8 cellular contexts compared by ENCODE assay signal in the genomic region with DNA sequence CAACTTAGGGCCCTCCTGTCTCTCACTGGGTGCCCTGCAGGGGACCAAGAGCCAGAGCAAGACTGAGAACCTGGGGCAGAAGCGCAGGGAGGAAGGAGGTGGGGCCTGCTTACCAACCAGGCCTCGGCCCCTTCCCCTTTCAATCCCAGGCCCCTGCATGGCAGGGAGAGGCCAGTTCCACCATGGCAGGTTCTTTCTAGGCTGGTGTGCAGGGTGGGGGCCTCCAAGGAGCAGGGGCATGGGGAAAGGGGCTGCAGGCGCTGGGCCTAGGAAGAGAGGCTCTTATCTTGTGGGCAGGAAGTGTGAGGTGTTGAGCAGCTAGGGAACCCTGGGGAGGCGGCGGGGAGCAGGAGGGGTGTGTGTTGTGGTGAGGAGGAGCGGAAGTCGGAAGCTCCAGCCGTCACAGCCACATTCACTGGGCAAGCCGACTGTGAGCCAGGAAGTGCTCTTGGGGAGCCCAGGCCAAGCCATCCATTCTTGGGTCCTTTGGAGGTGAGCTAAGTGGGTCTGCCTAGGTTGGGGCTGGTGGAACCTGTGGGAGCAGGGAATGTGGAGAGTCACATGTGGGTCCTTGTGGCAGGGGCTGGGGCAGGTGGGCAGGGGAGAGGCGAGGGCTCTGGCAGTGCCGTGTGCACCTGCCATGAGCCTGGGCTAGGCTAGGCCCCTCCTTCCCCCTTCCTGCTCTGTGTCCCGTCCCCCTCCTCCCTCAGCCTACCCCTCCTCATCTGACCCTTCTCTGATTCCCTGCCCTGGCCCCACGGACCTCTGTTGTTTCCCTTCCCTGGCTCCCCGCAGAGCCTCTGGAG. TPM values are rescaled to one million over a fixed set of nuclear protein-coding genes. Genes with fewer than 3 reads are reported as not detected.
A peak's percentile ranks its signal among the peaks of the same experiment; 100 is the strongest.
DNase-seq lines count a peak whose midpoint lies in the region; ATAC-seq and TF ChIP-seq lines count a peak whose summit lies in the region.

A gene (plus strand): TSS at position 409 of the 806 bp plus-strand sequence. CDS start 8,486 bp downstream, outside the sequence.

- no peaks in the 10 kb centered on the region for H3K27me3 ChIP-seq in Peyer's patch

- peak; percentile 82 for ATAC-seq in GM18511 (IDR thresholded peaks at IDR 0.05; ENCODE audit: unreplicated experiment)
- peak; percentile 78 for ATAC-seq in HG02943 (IDR thresholded peaks at IDR 0.05; ENCODE audit: low read depth, unreplicated experiment)

- H3K4me3 ChIP-seq in Peyer's patch (peak within 1 kb of the TSS; percentile 44 to 59 (median 46)), lower leg skin (ENCODE audit: low read depth, poor library complexity, severe bottlenecking) (no peak within 1 kb of the TSS)

- intact Hi-C loops in lower leg skin (cut with DNase I; ENCODE audit: low total_unique reads): no loop called here

- H3K27ac ChIP-seq in Peyer's patch: peak within 1 kb of the TSS; percentile 68 to 91 (median 78)

- peaks cover 0 to 23% (median 8%) of the 10 kb centered on the region in 4 donors for H3K4me1 ChIP-seq in Peyer's patch

- WGBS in lower leg skin, 2 donors: 75 to 86% methylated on average over 13 to 14 of the region's 14 CpGs

- no peaks in the 10 kb centered on the region for H3K9me3 ChIP-seq in Peyer's patch

- TF ChIP-seq CTCF in Peyer's patch (IDR thresholded peaks at IDR 0.05): no peak
- TF ChIP-seq CTCF in lower leg skin (IDR thresholded peaks at IDR 0.05): no peak

- no peaks in the 10 kb centered on the region for H3K36me3 ChIP-seq in Peyer's patch

- DNase-seq in Peyer's patch: peak; percentile 70 to 95 (median 93)
- peak; percentile 75 for DNase-seq in activated T-helper 9 cell treated with anti-CD3 and anti-CD28 coated beads, Interleukin-2, amount 50 U/mL, for 16 hours (ENCODE audit: low read depth)
- peak; percentile 44 to 91 for DNase-seq in lower leg skin (ENCODE audit: low spot score in 2 of 2)
- peak; percentile 53 to 75 for DNase-seq in stimulated activated CD8-positive, alpha-beta memory T cell treated with anti-CD3 and anti-CD28 coated beads, Interleukin-4, amount 100 ng/mL, for 1 hour (ENCODE audit: low read depth in 2 of 2, low spot score in 1 of 2)
- DNase-seq in cerebellar cortex (ENCODE audit: low spot score): no peak
- DNase-seq in NCI-H187 (lab: John Stamatoyannopoulos, UW): no peak

- TF ChIP-seq POLR2A in Peyer's patch (IDR thresholded peaks at IDR 0.05) (no peak), lower leg skin (IDR thresholded peaks at IDR 0.05) (no peak)

RNA-seq across cellular contexts. Expression of the gene that starts here (rescaled TPM):
- total RNA-seq in Peyer's patch: 100 to 1,000 TPM; 125 to 284 (median 212) TPM
- 10 to 100 TPM; 58.1 to 99.2 (median 87.6) TPM for total RNA-seq in lower leg skin

Comparison
In these comparisons a context has a peak if more than half of its experiments do, and no peak if none do; other contexts are left out.
1. DNase-seq: peak in Peyer's patch (3 of 3), activated T-helper 9 cell treated with anti-CD3 and anti-CD28 coated beads, Interleukin-2, amount 50 U/mL, for 16 hours (single experiment), lower leg skin (2 of 2) and stimulated activated CD8-positive, alpha-beta memory T cell treated with anti-CD3 and anti-CD28 coated beads, Interleukin-4, amount 100 ng/mL, for 1 hour (2 of 2); none in cerebellar cortex (single experiment) and NCI-H187 (0 of 2).